Comparison of ENCODE assay signal across 19 cellular contexts in genomic region chr2:227397562-227397961, GRCh38. TPM values are rescaled to one million over a fixed set of nuclear protein-coding genes. Genes with fewer than 3 reads are reported as not detected.
DNase-seq lines count a peak whose midpoint lies in the region; ATAC-seq and TF ChIP-seq lines count a peak whose summit lies in the region.
"Had no signal": no experiment of that assay in that cellular context is flagged by ENCODE, and none has a peak within 500 bp of the region (broad histone marks: within the 10 kb centered on the region; RNA-seq: fewer than 3 reads in every experiment).

No MANE protein-coding gene starts in this region.

- peak overlapping the region; percentile 19 for H3K27ac Mint-ChIP-seq in activated naive CD8-positive, alpha-beta T cell
- H3K27ac Mint-ChIP-seq in activated naive CD8-positive, alpha-beta T cell treated with anti-CD3 and anti-CD28 coated beads for 36 hours: no peak overlapping the region

- no peaks in the 10 kb centered on the region for H3K36me3 ChIP-seq in RWPE2 (ENCODE audit: low read depth)
- H3K36me3 ChIP-seq in osteoblast (ENCODE audit: insufficient read depth, low read length): no peaks in the 10 kb centered on the region
- no peaks in the 10 kb centered on the region for H3K36me3 ChIP-seq in psoas muscle (ENCODE audit: insufficient read depth in 1 of 2, low read depth in 1 of 2)

- intact Hi-C loops in psoas muscle (cut with DNase I): no loop called here

- H3K4me2 ChIP-seq in osteoblast (ENCODE audit: insufficient read depth, low read length): no peak overlapping the region
- H3K4me2 ChIP-seq: KMS-11 had no signal

- no peak overlapping the region for H3K4me3 Mint-ChIP-seq in activated naive CD8-positive, alpha-beta T cell
- H3K4me3 Mint-ChIP-seq in activated naive CD8-positive, alpha-beta T cell treated with anti-CD3 and anti-CD28 coated beads for 36 hours: no peak overlapping the region
- H3K4me3 Mint-ChIP-seq: CD14-positive monocyte had no signal

- H3K4me3 ChIP-seq in RWPE2 (ENCODE audit: severe bottlenecking): no peak overlapping the region
- no peak overlapping the region for H3K4me3 ChIP-seq in epithelial cell of esophagus (ENCODE audit: low read length)
- H3K4me3 ChIP-seq in osteoblast (ENCODE audit: insufficient read depth, low read length): no peak overlapping the region
- no peak overlapping the region for H3K4me3 ChIP-seq in psoas muscle

- H3K9me3 Mint-ChIP-seq in activated naive CD8-positive, alpha-beta T cell (ENCODE audit: low read depth): no peaks in the 10 kb centered on the region
- no peaks in the 10 kb centered on the region for H3K9me3 Mint-ChIP-seq in activated naive CD8-positive, alpha-beta T cell treated with anti-CD3 and anti-CD28 coated beads for 36 hours
- H3K9me3 Mint-ChIP-seq: CD14-positive monocyte had no signal

- ATAC-seq in RWPE2 (ENCODE audit: low read depth) (0 out of 3 replicates have a peak, but pooled peaks have one; percentile 28), psoas muscle (no peak)

- H3K4me1 Mint-ChIP-seq in activated naive CD8-positive, alpha-beta T cell (ENCODE audit: low read depth): peaks cover 17% of the 10 kb centered on the region
- peaks cover 13% of the 10 kb centered on the region for H3K4me1 Mint-ChIP-seq in activated naive CD8-positive, alpha-beta T cell treated with anti-CD3 and anti-CD28 coated beads for 36 hours

- DNase-seq in activated naive CD8-positive, alpha-beta T cell treated with anti-CD3 and anti-CD28 coated beads for 36 hours: no peak
- DNase-seq in RWPE2 (ENCODE audit: low spot score) (no peak), epithelial cell of esophagus (ENCODE audit: low read depth) (peak; percentile 56), osteoblast (ENCODE audit: insufficient read length, low spot score, missing footprints) (no peak), hippocampal formation (lab: John Stamatoyannopoulos, UW) (no peak), midbrain (lab: John Stamatoyannopoulos, UW) (no peak), psoas muscle (no peak)
- DNase-seq: DND-41, GDM1, NCI-H1105 treated with DMSO at 0.1 percent for 48 hours, NCI-H187 treated with DMSO at 0.1 percent for 48 hours, NCI-H774, SIG-M5 had no signal

- no peaks in the 10 kb centered on the region for H3K36me3 Mint-ChIP-seq in activated naive CD8-positive, alpha-beta T cell
- no peaks in the 10 kb centered on the region for H3K36me3 Mint-ChIP-seq in activated naive CD8-positive, alpha-beta T cell treated with anti-CD3 and anti-CD28 coated beads for 36 hours
- H3K36me3 Mint-ChIP-seq: CD14-positive monocyte had no signal

- H3K79me2 ChIP-seq in osteoblast (ENCODE audit: insufficient read depth, low read length): no peaks in the 10 kb centered on the region

- TF ChIP-seq CTCF in RWPE2 (IDR thresholded peaks at IDR 0.05; ENCODE audit: poor library complexity, severe bottlenecking): no peak
- TF ChIP-seq CTCF in epithelial cell of esophagus (IDR thresholded peaks at IDR 0.05; ENCODE audit: insufficient read depth, low read depth, low read length, missing control alignments): no peak
- TF ChIP-seq CTCF in osteoblast (IDR thresholded peaks at IDR 0.05; ENCODE audit: extremely low read depth, low read depth, low read length): no peak
- no peak for TF ChIP-seq CTCF in psoas muscle (IDR thresholded peaks at IDR 0.05)

- H3K4me1 ChIP-seq in RWPE2 (ENCODE audit: insufficient read depth, poor library complexity, severe bottlenecking): peaks cover 15% of the 10 kb centered on the region
- no peaks in the 10 kb centered on the region for H3K4me1 ChIP-seq in osteoblast (ENCODE audit: insufficient read depth, low read length)
- no peaks in the 10 kb centered on the region for H3K4me1 ChIP-seq in psoas muscle

- H2AFZ ChIP-seq in osteoblast (ENCODE audit: low read length): peak overlapping the region; percentile 44

- no peaks in the 10 kb centered on the region for H4K20me1 ChIP-seq in osteoblast (ENCODE audit: insufficient read depth, low read length)

- H3K27me3 ChIP-seq in RWPE2 (ENCODE audit: insufficient read depth, poor library complexity, severe bottlenecking) (no peaks in the 10 kb centered on the region), osteoblast (ENCODE audit: insufficient read depth, low read length) (no peaks in the 10 kb centered on the region), psoas muscle (ENCODE audit: insufficient read depth in 3 of 3, low read length in 2 of 3) (peaks cover 0 to 6% (median 0%) of the 10 kb centered on the region in 3 donors)

- H3K9me3 ChIP-seq in RWPE2 (ENCODE audit: severe bottlenecking) (no peaks in the 10 kb centered on the region), osteoblast (ENCODE audit: low read depth, low read length) (no peaks in the 10 kb centered on the region), psoas muscle (no peaks in the 10 kb centered on the region)

- no peak overlapping the region for H3K27ac ChIP-seq in RWPE2 (ENCODE audit: poor library complexity, severe bottlenecking)
- no peak overlapping the region for H3K27ac ChIP-seq in osteoblast (ENCODE audit: low read depth, low read length)
- H3K27ac ChIP-seq in psoas muscle: no peak overlapping the region
- H3K27ac ChIP-seq: KMS-11 had no signal

- 71 to 87% (median 76%) methylated on average over 4 of the region's 4 CpGs for WGBS in psoas muscle, 3 donors

- H3K27me3 Mint-ChIP-seq in activated naive CD8-positive, alpha-beta T cell: no peaks in the 10 kb centered on the region
- H3K27me3 Mint-ChIP-seq in activated naive CD8-positive, alpha-beta T cell treated with anti-CD3 and anti-CD28 coated beads for 36 hours: no peaks in the 10 kb centered on the region

RNA-seq across cellular contexts. Expression of gene SCYGR1, which starts 9.8 kb away (rescaled TPM):
- total RNA-seq in activated naive CD8-positive, alpha-beta T cell treated with anti-CD3 and anti-CD28 coated beads for 36 hours: not detected
- total RNA-seq in osteoblast (not detected in 2 replicates), psoas muscle (not detected)
- not detected for polyA plus RNA-seq in psoas muscle
- total RNA-seq: A172, H4, NCI-H460 had no signal
- polyA plus RNA-seq: CD14-positive monocyte had no signal

RNA-seq across cellular contexts. Expression of gene TM4SF20, which starts 18.5 kb away (rescaled TPM):
- not detected for total RNA-seq in activated naive CD8-positive, alpha-beta T cell treated with anti-CD3 and anti-CD28 coated beads for 36 hours
- total RNA-seq in osteoblast (0.88 and 1.1 TPM in 2 replicates), psoas muscle (not detected)
- polyA plus RNA-seq in psoas muscle: under 1 TPM in 1 of 3 donors, not detected in 2; 0.14 TPM
- total RNA-seq: A172 had no signal
- polyA plus RNA-seq: CD14-positive monocyte had no signal
